14 cellular contexts compared by ENCODE assay signal in the genomic region with DNA sequence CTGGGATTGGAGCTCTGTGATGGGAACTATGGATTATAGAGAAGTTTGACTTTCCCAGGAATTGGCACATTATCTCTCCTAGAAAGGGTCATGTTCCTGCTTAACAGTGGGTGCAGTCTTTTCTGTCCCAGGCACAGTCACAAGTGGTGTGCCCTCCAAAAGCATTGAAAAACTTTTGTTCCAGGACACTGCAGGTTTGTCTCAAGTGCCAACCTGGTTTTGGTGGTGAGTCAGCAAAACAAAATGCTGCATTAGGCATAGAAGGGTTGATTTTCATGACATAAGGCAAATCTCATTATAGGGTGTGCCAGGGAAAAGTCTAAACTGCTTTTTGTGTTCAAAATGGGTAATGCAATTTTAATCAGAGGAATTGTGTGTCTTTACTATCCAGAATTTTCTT. TPM values are rescaled to one million over a fixed set of nuclear protein-coding genes. Genes with fewer than 3 reads are reported as not detected.
DNase-seq lines count a peak whose midpoint lies in the region; ATAC-seq, FAIRE-seq and TF ChIP-seq lines count a peak whose summit lies in the region.
"Had no signal": no experiment of that assay in that cellular context is flagged by ENCODE, and none has a peak within 500 bp of the region (broad histone marks: within the 10 kb centered on the region; RNA-seq: fewer than 3 reads in every experiment).

No MANE protein-coding gene starts in this region.

- H3K4me2 ChIP-seq in mammary epithelial cell (ENCODE audit: insufficient read depth, low read depth, low read length): peak overlapping the region; percentile 27

- no peaks in the 10 kb centered on the region for H4K20me1 ChIP-seq in mammary epithelial cell (ENCODE audit: insufficient read depth, low read length)

- H3K27ac ChIP-seq in mammary epithelial cell (ENCODE audit: insufficient read depth, low read depth, low read length) (peak overlapping the region; percentile 92), kidney (ENCODE audit: low read depth in 2 of 2, low read length in 2 of 2) (no peak overlapping the region)
- H3K27ac ChIP-seq in CD4-positive, alpha-beta T cell (ENCODE audit: low read depth, low read length): no peak overlapping the region
- H3K27ac ChIP-seq: HL-60 had no signal

- BruUV-seq in mammary epithelial cell (replicated peaks; lab: Mats Ljungman, UMichigan): no TSS peak

- intact Hi-C loops in mammary epithelial cell (cut with micrococcal nuclease) (loop anchor here (1.0 kb wide), 1 partner anchor 19 kb away; a partner anchor contains a TSS), kidney (cut with DNase I) (no loop called here)
- intact Hi-C loops in CD4-positive, alpha-beta T cell (cut with DNase I, micrococcal nuclease): no loop called here

- H3K9me3 ChIP-seq in mammary epithelial cell (replicated peaks; ENCODE audit: insufficient read depth, low read length) (no peaks in the 10 kb centered on the region), kidney (ENCODE audit: control insufficient read depth in 1 of 2, low read length in 2 of 2) (no peaks in the 10 kb centered on the region)
- H3K9me3 ChIP-seq in CD4-positive, alpha-beta T cell (ENCODE audit: control insufficient read depth, low read length): no peaks in the 10 kb centered on the region

- DNase-seq in ELR (ENCODE audit: low read depth) (peak; percentile 32), NCI-H446 treated with DMSO at 0.1 percent for 48 hours (lab: John Stamatoyannopoulos, UW) (peak; percentile 10), mammary epithelial cell (peak; percentile 83), osteocyte (ENCODE audit: extremely low spot score, unreplicated experiment) (no peak), kidney (no peak)
- DNase-seq in CD4-positive, alpha-beta T cell: no peak
- no peak for DNase-seq in stimulated activated naive CD4-positive, alpha-beta T cell treated with Interleukin-2 at 50 U/mL for 16 hours (lab: John Stamatoyannopoulos, UW)
- DNase-seq: aorta, NCI-H1105 treated with DMSO at 0.1 percent for 48 hours, NCI-H748 treated with DMSO at 0.1 percent for 48 hours, small intestine had no signal

- no peaks in the 10 kb centered on the region for H3K27me3 Mint-ChIP-seq in osteocyte (ENCODE audit: unreplicated experiment)
- H3K27me3 Mint-ChIP-seq in CD4-positive, alpha-beta T cell: no peaks in the 10 kb centered on the region

- peaks cover 4% of the 10 kb centered on the region for H3K36me3 Mint-ChIP-seq in osteocyte (ENCODE audit: unreplicated experiment)
- peaks cover 40% of the 10 kb centered on the region for H3K36me3 Mint-ChIP-seq in CD4-positive, alpha-beta T cell (ENCODE audit: low read depth)

- H3K9ac ChIP-seq in mammary epithelial cell (ENCODE audit: insufficient read depth, low read length) (peak overlapping the region; percentile 39), kidney (ENCODE audit: low read length in 2 of 2) (peak overlapping the region in 1 of 2 donors; percentile 2)

- H3K79me2 ChIP-seq in mammary epithelial cell (ENCODE audit: insufficient read depth, low read length): peaks cover 7% of the 10 kb centered on the region

- peak overlapping the region; percentile 6 for H2AFZ ChIP-seq in mammary epithelial cell (ENCODE audit: low read depth, low read length)

- no peak for ATAC-seq in CD4-positive, alpha-beta T cell (ENCODE audit: poor library complexity)
- no peak for ATAC-seq in HG02884 (IDR thresholded peaks at IDR 0.05; ENCODE audit: unreplicated experiment)

- POLR2A ChIA-PET in CD4-positive, alpha-beta T cell (lab: Charles Lee): no interaction called here

- H3K4me3 Mint-ChIP-seq in osteocyte (ENCODE audit: unreplicated experiment): no peak overlapping the region
- no peak overlapping the region for H3K4me3 Mint-ChIP-seq in CD4-positive, alpha-beta T cell

- H3K27ac Mint-ChIP-seq in osteocyte (ENCODE audit: unreplicated experiment): peak overlapping the region; percentile 77
- H3K27ac Mint-ChIP-seq in CD4-positive, alpha-beta T cell: no peak overlapping the region

- in situ Hi-C loops in mammary epithelial cell (cut with MboI; ENCODE audit: low sequenced_read_pairs in 2 of 2): no loop called here

- H3K4me1 ChIP-seq in mammary epithelial cell (ENCODE audit: insufficient read depth, low read length) (peaks cover 35% of the 10 kb centered on the region), kidney (ENCODE audit: control insufficient read depth in 1 of 2, insufficient read depth in 1 of 2, low read depth in 1 of 2, low read length in 2 of 2) (peaks cover 4 to 8% of the 10 kb centered on the region in 2 donors)

- no peak overlapping the region for H3K4me3 ChIP-seq in mammary epithelial cell (replicated peaks in 1 of 3; ENCODE audit: insufficient read depth in 1 of 3, low read depth in 2 of 3, low read length in 3 of 3)
- H3K4me3 ChIP-seq in kidney (ENCODE audit: low read length in 2 of 2): no peak overlapping the region

- peaks cover 41% of the 10 kb centered on the region for H3K4me1 Mint-ChIP-seq in osteocyte (ENCODE audit: unreplicated experiment)
- H3K4me1 Mint-ChIP-seq in CD4-positive, alpha-beta T cell (ENCODE audit: low read depth): peaks cover 42% of the 10 kb centered on the region

- TF ChIP-seq CTCF in mammary epithelial cell (conservative IDR thresholded peaks at IDR 0.05 in 1 of 2, IDR thresholded peaks at IDR 0.05 in 1 of 2; ENCODE audit: extremely low read depth in 1 of 2, insufficient read depth in 1 of 2, low read depth in 1 of 2, low read length in 2 of 2) (no peak), osteocyte (IDR thresholded peaks at IDR 0.05) (no peak), kidney (IDR thresholded peaks at IDR 0.05; ENCODE audit: borderline replicate concordance, extremely low read depth, insufficient read depth) (no peak)
- no peak for TF ChIP-seq CTCF in CD4-positive, alpha-beta T cell (IDR thresholded peaks at IDR 0.05)

- no peaks in the 10 kb centered on the region for H3K9me3 Mint-ChIP-seq in osteocyte (ENCODE audit: unreplicated experiment)
- H3K9me3 Mint-ChIP-seq in CD4-positive, alpha-beta T cell: no peaks in the 10 kb centered on the region

- CTCF ChIA-PET in mammary epithelial cell (lab: Charles Lee; ENCODE audit: low non-redundant PET): no interaction called here
- CTCF ChIA-PET in CD4-positive, alpha-beta T cell (lab: Charles Lee): interaction anchor here (1.0 to 1.3 kb wide), 2 partner anchors 14 to 18 kb away, joined by 5 read pairs; no protein-coding TSS in a partner anchor

- FAIRE-seq in kidney (lab: Jason Lieb, UNC): no peak
- FAIRE-seq: D721Med had no signal

- H3K36me3 ChIP-seq in mammary epithelial cell (ENCODE audit: insufficient read depth, low read length): no peaks in the 10 kb centered on the region
- H3K36me3 ChIP-seq in kidney (ENCODE audit: control insufficient read depth in 1 of 2, insufficient read depth in 2 of 2, low read length in 2 of 2): no peaks in the 10 kb centered on the region

- dilution Hi-C loops in mammary epithelial cell (cut with HindIII; ENCODE audit: low sequenced_read_pairs): no loop called here

- H3K27me3 ChIP-seq in mammary epithelial cell (ENCODE audit: insufficient read depth, low read length): no peaks in the 10 kb centered on the region
- no peaks in the 10 kb centered on the region for H3K27me3 ChIP-seq in CD4-positive, alpha-beta T cell (ENCODE audit: control insufficient read depth, insufficient read depth, low read length)

RNA-seq across cellular contexts. Expression of a gene that starts 4.9 kb away (rescaled TPM):
- 10 to 100 TPM; 24.3 to 64.8 TPM for total RNA-seq in mammary epithelial cell
- 25.7 TPM for polyA plus RNA-seq in mammary epithelial cell
- 52.1 TPM for polyA minus RNA-seq in mammary epithelial cell
- 19.9 and 24.2 TPM in 2 replicates for total RNA-seq in osteocyte
- total RNA-seq in kidney: 37.5 TPM
- 57.8 TPM for polyA plus RNA-seq in kidney (ENCODE audit: insufficient read depth, low read depth, low replicate concordance)
- total RNA-seq in CD4-positive, alpha-beta T cell: 1 to 10 TPM; 8.1 to 9.8 TPM

RNA-seq across cellular contexts. Expression of a gene that starts 19.1 kb away (rescaled TPM):
- 10 to 100 TPM; 23.3 to 26.3 TPM for total RNA-seq in mammary epithelial cell
- 13.7 TPM for polyA plus RNA-seq in mammary epithelial cell
- polyA minus RNA-seq in mammary epithelial cell: 12.9 TPM
- 17.7 and 18.9 TPM in 2 replicates for total RNA-seq in osteocyte
- total RNA-seq in kidney: 16.0 TPM
- polyA plus RNA-seq in kidney (ENCODE audit: insufficient read depth, low read depth, low replicate concordance): 6.8 TPM
- 10 to 100 TPM; 11.2 to 11.8 TPM for total RNA-seq in CD4-positive, alpha-beta T cell

Comparison
In these comparisons a context has a peak if more than half of its experiments do, and no peak if none do; other contexts are left out.
1. DNase-seq: peak in ELR (single experiment), NCI-H446 treated with DMSO at 0.1 percent for 48 hours (single experiment) and mammary epithelial cell (single experiment); none in osteocyte (single experiment), kidney (single experiment), CD4-positive, alpha-beta T cell (0 of 10) and stimulated activated naive CD4-positive, alpha-beta T cell treated with Interleukin-2 at 50 U/mL for 16 hours (single experiment).